In the genomic region with DNA sequence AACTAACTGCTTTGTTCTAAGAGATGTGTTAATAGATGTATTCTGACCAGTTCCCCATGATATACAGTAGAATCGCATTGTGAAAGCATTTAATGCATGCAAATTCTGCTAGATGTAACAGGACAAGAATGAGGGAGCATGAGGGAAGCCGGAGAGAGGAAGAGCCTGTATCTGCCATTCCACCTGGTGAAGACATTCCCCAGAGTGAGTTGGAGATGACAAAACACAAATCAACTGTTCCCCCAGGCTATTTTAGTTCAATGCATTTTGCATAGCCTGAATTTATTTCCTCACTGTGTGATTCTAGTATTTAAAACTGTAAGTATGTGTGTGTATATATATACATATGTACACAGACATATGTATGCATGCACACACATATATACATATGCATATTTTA, we compare ENCODE assay signal across 22 cellular contexts. TPM values are rescaled to one million over a fixed set of nuclear protein-coding genes. Genes with fewer than 3 reads are reported as not detected.
A peak's percentile ranks its signal among the peaks of the same experiment; 100 is the strongest.
DNase-seq lines count a peak whose midpoint lies in the region; FAIRE-seq and TF ChIP-seq lines count a peak whose summit lies in the region.
"Had no signal": no experiment of that assay in that cellular context is flagged by ENCODE, and none has a peak within 500 bp of the region (broad histone marks: within the 10 kb centered on the region; RNA-seq: fewer than 3 reads in every experiment).

No MANE protein-coding gene starts in this region.

- H3K27ac ChIP-seq in H1 (ENCODE audit: low read depth, low read length) (no peak overlapping the region), keratinocyte (ENCODE audit: control insufficient read depth, insufficient read depth, low read length) (no peak overlapping the region), trophoblast cell (ENCODE audit: low read depth, low read length) (no peak overlapping the region)
- H3K27ac ChIP-seq: 22Rv1, BLaER1, C4-2B, GM23248 had no signal

- no peaks in the 10 kb centered on the region for H3K9me1 ChIP-seq in keratinocyte (ENCODE audit: control insufficient read depth, extremely low read depth, insufficient read depth, low read length)

- no peak overlapping the region for H2AK5ac ChIP-seq in H1 (ENCODE audit: low read depth, low read length)
- H2AK5ac ChIP-seq in trophoblast cell (ENCODE audit: low read length), result no peak overlapping the region

- no peak overlapping the region for H4K8ac ChIP-seq in H1 (ENCODE audit: extremely low read depth, insufficient read depth, low read length)
- no peak overlapping the region for H4K8ac ChIP-seq in trophoblast cell (ENCODE audit: low read depth, low read length)

- no peak overlapping the region for H2BK20ac ChIP-seq in H1 (ENCODE audit: low read length)

- H4K91ac ChIP-seq in H1 (replicated peaks; ENCODE audit: insufficient read length, low read length) (no peak overlapping the region), trophoblast cell (ENCODE audit: low read depth, low read length) (no peak overlapping the region)

- H3K4me1 ChIP-seq in H1 (replicated peaks in 1 of 4; ENCODE audit: control insufficient read depth in 3 of 4, insufficient read depth in 4 of 4, low read length in 3 of 4) (peaks cover 0 to 2% (median 0%) of the 10 kb centered on the region in 4 experiments; a peak in 1 of 7 replicates), keratinocyte (ENCODE audit: control insufficient read depth, extremely low read depth, insufficient read depth, low read length) (no peaks in the 10 kb centered on the region), trophoblast cell (ENCODE audit: control insufficient read depth in 1 of 2, insufficient read depth in 2 of 2, low read length in 2 of 2) (peaks cover 9 to 13% of the 10 kb centered on the region in 2 experiments)
- H3K4me1 ChIP-seq: BLaER1 had no signal

- no peaks in the 10 kb centered on the region for H3K27me3 ChIP-seq in H1 (replicated peaks in 1 of 4; ENCODE audit: control insufficient read depth in 3 of 4, extremely low read depth in 1 of 4, insufficient read depth in 3 of 4, low read length in 3 of 4)
- no peaks in the 10 kb centered on the region for H3K27me3 ChIP-seq in keratinocyte (ENCODE audit: control insufficient read depth, extremely low read depth, insufficient read depth, low read length)
- no peaks in the 10 kb centered on the region for H3K27me3 ChIP-seq in trophoblast cell (ENCODE audit: insufficient read depth, low read length)
- H3K27me3 ChIP-seq: BLaER1 had no signal

- H3K9me3 ChIP-seq in H1 (ENCODE audit: insufficient read depth in 2 of 2, low read depth in 1 of 2, low read length in 1 of 2) (no peaks in the 10 kb centered on the region), keratinocyte (ENCODE audit: control insufficient read depth, low read depth, low read length) (no peaks in the 10 kb centered on the region), trophoblast cell (ENCODE audit: insufficient read depth, low read depth, low read length) (no peaks in the 10 kb centered on the region)
- H3K9me3 ChIP-seq: BLaER1 had no signal

- no peaks in the 10 kb centered on the region; the same call in 1 of the 2 replicates for H3K23me2 ChIP-seq in H1 (ENCODE audit: low read depth, low read length)

- 91% methylated on average over 2 of the region's 2 CpGs; no CpG with 5 or more reads in 1 of the 2 experiments for WGBS in H1 (ENCODE audit: extremely low coverage in 1 of 2, insufficient coverage in 1 of 2, insufficient read length in 1 of 2, insufficient replicate concordance in 2 of 2, low coverage in 1 of 2, low lambda C conversion rate in 2 of 2, missing lambda C conversion rate in 1 of 2), 2 experiments
- WGBS in trophoblast cell (ENCODE audit: extremely low coverage, insufficient coverage, insufficient read length), result no CpG with 5 or more reads among the region's 2 CpGs

- H2AFZ ChIP-seq in H1 (ENCODE audit: low read length), result no peak overlapping the region
- no peak overlapping the region for H2AFZ ChIP-seq in keratinocyte (ENCODE audit: control insufficient read depth, low read length)
- H2AFZ ChIP-seq in trophoblast cell (ENCODE audit: insufficient read depth, low read length, poor library complexity), result no peak overlapping the region
- H2AFZ ChIP-seq: GM23248 had no signal

- H3K4me3 ChIP-seq in H1 (ENCODE audit: extremely low read depth in 1 of 4, insufficient read depth in 2 of 4, low read depth in 3 of 4, low read length in 4 of 4), result no peak overlapping the region
- no peak overlapping the region for H3K4me3 ChIP-seq in keratinocyte (ENCODE audit: control insufficient read depth in 2 of 3, extremely low read depth in 1 of 3, insufficient read depth in 2 of 3, low read depth in 1 of 3, low read length in 3 of 3)
- no peak overlapping the region for H3K4me3 ChIP-seq in trophoblast cell (ENCODE audit: low read depth, low read length)
- H3K4me3 ChIP-seq: BLaER1, GM12878, GM23248 had no signal

- no peak for TF ChIP-seq CTCF in H1 (IDR thresholded peaks at IDR 0.05; ENCODE audit: control extremely low read depth in 1 of 3, insufficient read depth in 1 of 3, low read depth in 1 of 3, low read length in 3 of 3)
- TF ChIP-seq CTCF in keratinocyte (optimal IDR thresholded peaks at IDR 0.05 in 1 of 3, IDR thresholded peaks at IDR 0.05 in 1 of 3, conservative IDR thresholded peaks at IDR 0.05 in 1 of 3; ENCODE audit: extremely low read depth in 1 of 3, insufficient read depth in 2 of 3, low read length in 3 of 3), result no peak

- H3K4ac ChIP-seq in H1 (replicated peaks; ENCODE audit: insufficient read length, low read depth, low read length), result no peak overlapping the region
- H3K4ac ChIP-seq in trophoblast cell (ENCODE audit: low read depth, low read length), result no peak overlapping the region

- dilution Hi-C loops in keratinocyte (cut with MboI; ENCODE audit: extremely low pct_ligation_motif_present, low sequenced_read_pairs), result no loop called here

- no peak for TF ChIP-seq RAD21 in H1 (IDR thresholded peaks at IDR 0.05 in 1 of 2, conservative IDR thresholded peaks at IDR 0.05 in 1 of 2; ENCODE audit: low read depth in 2 of 2, low read length in 2 of 2)

- H4K20me1 ChIP-seq in H1 (replicated peaks in 1 of 2; ENCODE audit: control insufficient read depth in 1 of 2, insufficient read depth in 2 of 2, low read length in 2 of 2), result no peaks in the 10 kb centered on the region
- H4K20me1 ChIP-seq in keratinocyte (ENCODE audit: control insufficient read depth, extremely low read depth, insufficient read depth, low read length), result no peaks in the 10 kb centered on the region
- H4K20me1 ChIP-seq: BLaER1 had no signal

- CTCF ChIA-PET in H1 (lab: Charles Lee; ENCODE audit: partially characterized antibody), result interaction anchor here (0.6 kb wide), 2 partner anchors 32 to 871 kb away, joined by 3 read pairs; no protein-coding TSS in a partner anchor

- H3K36me3 ChIP-seq in H1 (ENCODE audit: control insufficient read depth in 2 of 4, insufficient read depth in 4 of 4, low read length in 3 of 4) (no peaks in the 10 kb centered on the region), keratinocyte (ENCODE audit: control insufficient read depth in 2 of 2, extremely low read depth in 1 of 2, insufficient read depth in 2 of 2, low read length in 2 of 2) (no peaks in the 10 kb centered on the region), trophoblast cell (ENCODE audit: control insufficient read depth in 1 of 2, insufficient read depth in 2 of 2, low read length in 2 of 2) (no peaks in the 10 kb centered on the region)
- H3K36me3 ChIP-seq: BLaER1 had no signal

- no peak for TF ChIP-seq POLR2A in H1 (IDR thresholded peaks at IDR 0.05; ENCODE audit: control extremely low read depth in 1 of 2, low read depth in 2 of 2, low read length in 2 of 2)

- no peak overlapping the region for H2BK15ac ChIP-seq in H1 (ENCODE audit: low read length)

- H2BK12ac ChIP-seq in H1 (ENCODE audit: low read depth, low read length) (no peak overlapping the region), trophoblast cell (ENCODE audit: low read length) (no peak overlapping the region)

- H3K9ac ChIP-seq in H1 (replicated peaks in 1 of 4; ENCODE audit: extremely low read depth in 1 of 4, low read depth in 3 of 4, low read length in 3 of 4) (no peak overlapping the region), keratinocyte (ENCODE audit: control insufficient read depth, extremely low read depth, insufficient read depth, low read length) (no peak overlapping the region), trophoblast cell (ENCODE audit: low read length) (no peak overlapping the region)
- H3K9ac ChIP-seq: BLaER1, GM23248 had no signal

- DNase-seq in NCI-H526 treated with DMSO at 0.1 percent for 48 hours (lab: John Stamatoyannopoulos, UW) (peak; percentile 5), H1 (ENCODE audit: low read depth in 1 of 2, low spot score in 2 of 2) (no peak), keratinocyte (ENCODE audit: low read depth, low spot score) (peak; percentile 5), trophoblast cell (peak; percentile 48 to 88), SW480 (ENCODE audit: low spot score) (no peak), NCI-H524 treated with DMSO at 0.1 percent for 48 hours (lab: John Stamatoyannopoulos, UW) (no peak)
- no peak for DNase-seq in activated naive CD4-positive, alpha-beta T cell treated with anti-CD3 and anti-CD28 coated beads, Interleukin-2, amount 50 U/mL, for 16 hours
- DNase-seq: CD4-positive, CD25-positive, alpha-beta regulatory T cell; CD8-positive, alpha-beta T cell; DMS 273 treated with DMSO at 0.1 percent for 48 hours; DMS79; EL; GDM1; GM23248; H9 had no signal

- H3K4me2 ChIP-seq in H1 (ENCODE audit: insufficient read depth in 1 of 2, low read depth in 2 of 2, low read length in 2 of 2) (no peak overlapping the region), keratinocyte (ENCODE audit: control insufficient read depth, extremely low read depth, insufficient read depth, low read depth, low read length) (no peak overlapping the region), trophoblast cell (ENCODE audit: low read length) (no peak overlapping the region)
- H3K4me2 ChIP-seq: BLaER1 had no signal

- FAIRE-seq in H1 (lab: Jason Lieb, UNC) (no peak), keratinocyte (lab: Jason Lieb, UNC) (peak; percentile 36)
- FAIRE-seq: A204.1, GM12878, GM19239 had no signal

- no peak for TF ChIP-seq EP300 in H1 (IDR thresholded peaks at IDR 0.05; ENCODE audit: borderline replicate concordance in 1 of 2, low read depth in 2 of 2, low read length in 2 of 2)

- no peaks in the 10 kb centered on the region for H3K79me2 ChIP-seq in H1 (ENCODE audit: control insufficient read depth in 1 of 2, insufficient read depth in 2 of 2, low read length in 2 of 2)
- no peaks in the 10 kb centered on the region for H3K79me2 ChIP-seq in keratinocyte (ENCODE audit: control insufficient read depth, insufficient read depth, low read length)
- no peaks in the 10 kb centered on the region for H3K79me2 ChIP-seq in trophoblast cell (ENCODE audit: control insufficient read depth, insufficient read depth, low read length, poor library complexity)

- H2BK5ac ChIP-seq in H1 (ENCODE audit: low read depth, low read length) (no peak overlapping the region), trophoblast cell (ENCODE audit: low read depth, low read length, poor library complexity) (no peak overlapping the region)

- H4K5ac ChIP-seq in H1 (ENCODE audit: insufficient read length, low read depth, low read length), result no peak overlapping the region

- H3K14ac ChIP-seq in H1 (ENCODE audit: insufficient read length), result no peak overlapping the region
- H3K14ac ChIP-seq in trophoblast cell (ENCODE audit: low read length), result no peak overlapping the region

- H3K79me1 ChIP-seq in H1 (ENCODE audit: low read depth, low read length) (no peaks in the 10 kb centered on the region), trophoblast cell (ENCODE audit: low read length) (peaks cover 5% of the 10 kb centered on the region)

- no peak overlapping the region for H3K23ac ChIP-seq in H1 (ENCODE audit: insufficient read length)
- no peak overlapping the region for H3K23ac ChIP-seq in trophoblast cell (ENCODE audit: low read length)

- POLR2A ChIA-PET in H1 (lab: Charles Lee; ENCODE audit: partially characterized antibody), result no interaction called here

- no peak overlapping the region for H3K56ac ChIP-seq in H1 (replicated peaks; ENCODE audit: insufficient read length, low read depth, low read length)

- no peak overlapping the region for H4K12ac ChIP-seq in trophoblast cell (ENCODE audit: low read depth, low read length)

- H3K18ac ChIP-seq in H1 (ENCODE audit: extremely low read depth, low read length), result no peak overlapping the region
- H3K18ac ChIP-seq in trophoblast cell (ENCODE audit: low read length), result no peak overlapping the region

- H2BK120ac ChIP-seq in H1 (replicated peaks; ENCODE audit: low read depth, low read length) (peak overlapping the region; percentile 86), trophoblast cell (ENCODE audit: insufficient read depth, low read length, poor library complexity) (no peak overlapping the region)

RNA-seq across cellular contexts. Expression of a gene that starts 54.7 kb away (rescaled TPM):
- total RNA-seq in H1 (2021; fragmentation: NEBNext Ultra II Directional; extraction: Animal tissue kit (Norgen Biotek cat#: 25700)), result 0.80 and 0.92 TPM in 2 replicates
- polyA plus RNA-seq in H1 (2011; rRNA removed), result 0.06 TPM in 2 replicates
- polyA plus RNA-seq in H1 (2011; cell fraction: cytosol; rRNA removed), result 0.10 TPM
- polyA plus RNA-seq in H1 (2011; cell fraction: nucleus; rRNA removed), result 0.06 TPM
- 0.07 to 0.18 TPM (median 0.07 TPM) in 4 replicates for polyA plus RNA-seq in H1 (2012, experiment 1 of 2)
- polyA plus RNA-seq in H1 (2012, experiment 2 of 2), result not detected
- polyA plus RNA-seq in H1 (2013, experiment 1 of 2), result 0.83 TPM
- polyA plus RNA-seq in H1 (2013, experiment 2 of 2), result 0.87 TPM
- polyA minus RNA-seq in H1 (2011; rRNA and poly(A)+ RNA removed), result 1.1 TPM in 1 of 2 replicates, not detected in the other
- polyA minus RNA-seq in H1 (2011; cell fraction: cytosol; rRNA and poly(A)+ RNA removed), result 1.5 TPM
- 1.2 TPM for polyA minus RNA-seq in H1 (2011; cell fraction: nucleus; rRNA and poly(A)+ RNA removed)
- polyA plus RNA-seq in keratinocyte, result 1.4 to 2.7 TPM (median 2.3 TPM) in 3 replicates
- 0.85 TPM for polyA plus RNA-seq in keratinocyte (2011; ENCODE audit: low read depth)
- 2.3 and 4.2 TPM in 2 replicates for polyA plus RNA-seq in keratinocyte (2011; cell fraction: cytosol; rRNA removed)
- 2.7 TPM in 2 replicates for polyA plus RNA-seq in keratinocyte (2011; cell fraction: nucleus; rRNA removed)
- polyA plus RNA-seq in keratinocyte (2012; ENCODE audit: low replicate concordance), result 0.71 and 1.7 TPM in 2 replicates
- 0.23 to 1.3 TPM (median 0.56 TPM) in 3 replicates for polyA minus RNA-seq in keratinocyte
- 1.7 TPM for polyA minus RNA-seq in keratinocyte (2011; cell fraction: cytosol; rRNA and poly(A)+ RNA removed)
- 1.5 and 4.0 TPM in 2 replicates for polyA minus RNA-seq in keratinocyte (2011; cell fraction: nucleus; rRNA and poly(A)+ RNA removed)
- polyA plus RNA-seq in trophoblast cell (2013), result 3.6 and 5.0 TPM in 2 replicates
- total RNA-seq: CD4-positive, CD25-positive, alpha-beta regulatory T cell; CD8-positive, alpha-beta T cell; GM12878; H4; H9 had no signal
- polyA plus RNA-seq: CD4-positive, CD25-positive, alpha-beta regulatory T cell had no signal

Comparison
In these comparisons a context has a peak if more than half of its experiments do, and no peak if none do; other contexts are left out.
1. DNase-seq: peak in NCI-H526 treated with DMSO at 0.1 percent for 48 hours (single experiment), keratinocyte (single experiment) and trophoblast cell (2 of 2); none in H1 (0 of 2), activated naive CD4-positive, alpha-beta T cell treated with anti-CD3 and anti-CD28 coated beads, Interleukin-2, amount 50 U/mL, for 16 hours (single experiment), SW480 (single experiment) and NCI-H524 treated with DMSO at 0.1 percent for 48 hours (single experiment).